Comparison of ENCODE assay signal across 8 cellular contexts in the genomic region with DNA sequence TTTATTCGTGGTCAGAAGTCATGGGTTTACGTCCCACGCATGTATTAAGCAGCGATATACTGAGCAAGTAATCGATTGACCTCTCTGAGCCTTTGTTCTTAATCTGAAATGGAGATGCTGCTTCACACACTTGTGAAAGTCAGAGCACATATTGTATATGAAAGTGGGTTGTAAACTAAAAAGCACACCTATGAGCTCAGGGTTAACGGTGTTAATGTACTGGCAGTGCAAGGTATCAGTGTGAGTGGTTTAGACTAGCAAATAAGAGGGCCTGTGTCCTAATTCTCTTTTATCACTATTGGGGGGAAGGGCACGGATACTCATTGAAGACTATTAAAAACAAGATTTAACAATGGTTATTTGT. TPM values are rescaled to one million over a fixed set of nuclear protein-coding genes. Genes with fewer than 3 reads are reported as not detected.
DNase-seq lines count a peak whose midpoint lies in the region; ATAC-seq, FAIRE-seq and TF ChIP-seq lines count a peak whose summit lies in the region.

No MANE protein-coding gene starts in this region.

- H3K36me3 ChIP-seq in Peyer's patch (peaks cover 0 to 19% (median 0%) of the 10 kb centered on the region in 3 donors), rectal smooth muscle tissue (ENCODE audit: control insufficient read depth, insufficient read depth, low read length) (no peaks in the 10 kb centered on the region)

- H3K4me3 ChIP-seq in Peyer's patch: peak overlapping the region; percentile 63 to 84 (median 74)
- peak overlapping the region; percentile 97 for H3K4me3 ChIP-seq in fibroblast of mammary gland (ENCODE audit: control insufficient read depth, low read depth, low read length)
- peak overlapping the region; percentile 92 for H3K4me3 ChIP-seq in rectal smooth muscle tissue (ENCODE audit: low read length)

- H3K4me1 ChIP-seq in Peyer's patch: peaks cover 0 to 18% (median 0%) of the 10 kb centered on the region in 4 donors
- peaks cover 7% of the 10 kb centered on the region for H3K4me1 ChIP-seq in rectal smooth muscle tissue (ENCODE audit: control insufficient read depth, insufficient read depth, low read length)

- no peak for FAIRE-seq in urothelium cell line (lab: Jason Lieb, UNC)

- DNase-seq in DMS 273 (lab: John Stamatoyannopoulos, UW; ENCODE audit: unreplicated experiment) (peak; percentile 41), DMS 273 treated with DMSO at 0.1 percent for 48 hours (lab: John Stamatoyannopoulos, UW) (no peak), Peyer's patch (no peak), fibroblast of mammary gland (ENCODE audit: low read depth) (no peak), urothelium cell line (ENCODE audit: low spot score) (no peak)
- DNase-seq in activated effector memory CD4-positive, alpha-beta T cell treated with anti-CD3 and anti-CD28 coated beads, Interleukin-2, amount 50 U/mL, for 16 hours: no peak

- no peak for TF ChIP-seq CTCF in Peyer's patch (IDR thresholded peaks at IDR 0.05)
- no peak for TF ChIP-seq CTCF in fibroblast of mammary gland (conservative IDR thresholded peaks at IDR 0.05; ENCODE audit: control insufficient read depth, insufficient read depth, low read depth, low read length)

- TF ChIP-seq POLR2A in Peyer's patch (IDR thresholded peaks at IDR 0.05): no peak

- peak overlapping the region; percentile 82 to 95 (median 90) for H3K27ac ChIP-seq in Peyer's patch
- peak overlapping the region; percentile 88 for H3K27ac ChIP-seq in rectal smooth muscle tissue (ENCODE audit: low read depth, low read length)

- peak; percentile 7 for ATAC-seq in HG02571 (IDR thresholded peaks at IDR 0.05; ENCODE audit: unreplicated experiment)

- H3K9ac ChIP-seq in rectal smooth muscle tissue (ENCODE audit: low read length): peak overlapping the region; percentile 77

- no peaks in the 10 kb centered on the region for H3K9me3 ChIP-seq in Peyer's patch

- H3K27me3 ChIP-seq in Peyer's patch (no peaks in the 10 kb centered on the region), rectal smooth muscle tissue (ENCODE audit: control insufficient read depth, insufficient read depth, low read length) (no peaks in the 10 kb centered on the region)

RNA-seq across cellular contexts. Expression of a gene that starts 0.7 kb away (rescaled TPM):
- total RNA-seq in Peyer's patch: 10 to 100 TPM; 19.7 to 67.7 (median 37.5) TPM

RNA-seq across cellular contexts. Expression of a gene that starts 26.2 kb away (rescaled TPM):
- total RNA-seq in Peyer's patch: 10 to 100 TPM; 18.0 to 26.4 (median 22.1) TPM
